1 cellular context compared by ENCODE assay signal in the genomic region with DNA sequence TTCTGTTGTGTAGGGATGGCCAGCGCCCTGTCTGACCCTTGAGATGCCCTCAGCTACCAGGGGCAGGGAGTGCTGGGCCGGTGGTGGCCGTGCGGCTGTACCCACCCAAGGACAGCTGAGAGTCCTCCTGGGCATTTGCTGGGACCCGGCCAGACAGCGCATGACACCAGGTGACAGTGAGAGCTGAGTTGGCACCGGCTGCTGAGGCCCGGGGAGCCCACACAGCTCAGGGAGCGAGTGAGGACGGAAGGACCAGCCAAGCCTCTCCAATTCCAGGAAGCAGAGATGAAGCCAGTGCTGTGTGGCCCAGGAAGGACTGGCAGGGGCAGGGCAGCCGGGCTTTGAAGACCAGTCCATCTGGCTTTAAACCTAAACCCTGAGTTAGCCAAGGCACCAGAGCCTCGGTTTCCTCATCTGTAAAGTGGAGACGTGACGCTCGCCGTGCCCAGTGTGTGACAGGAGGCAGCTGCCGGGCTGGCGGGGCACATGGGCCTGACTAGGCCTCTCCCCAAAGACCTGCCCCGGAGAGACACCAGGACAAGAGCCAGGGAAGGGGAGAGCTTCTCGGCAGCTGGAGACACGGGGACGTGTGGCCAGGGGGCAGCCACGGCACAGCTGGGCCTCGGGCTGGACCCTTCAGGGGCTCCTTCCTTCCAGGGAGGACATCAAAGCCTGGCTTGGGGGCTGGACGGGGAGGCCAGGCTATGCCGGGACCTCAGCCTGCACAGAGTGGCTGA.
TF ChIP-seq lines count a peak whose summit lies in the region.

No MANE protein-coding gene starts in this region.

TF ChIP-seq in WTC11, 78 proteins besides CTCF, POLR2A, EP300 and RAD21:
- TF ChIP-seq IRF2 (CRISPR knock-in tag; IDR thresholded peaks at IDR 0.05; ENCODE audit: borderline replicate concordance, low read depth) (no peak), JUN (CRISPR knock-in tag; IDR thresholded peaks at IDR 0.05) (no peak), HMGA2 (CRISPR knock-in tag; IDR thresholded peaks at IDR 0.05) (no peak), USF1 (CRISPR knock-in tag; IDR thresholded peaks at IDR 0.05) (no peak), SP1 (CRISPR knock-in tag; conservative IDR thresholded peaks at IDR 0.05) (no peak), TP53 (CRISPR knock-in tag; IDR thresholded peaks at IDR 0.05) (no peak), ZNF219 (CRISPR knock-in tag; IDR thresholded peaks at IDR 0.05; ENCODE audit: borderline replicate concordance) (no peak), ELF4 (CRISPR knock-in tag; IDR thresholded peaks at IDR 0.05; ENCODE audit: low read depth) (no peak), ZNF416 (CRISPR knock-in tag; IDR thresholded peaks at IDR 0.05) (no peak), ZNF396 (CRISPR knock-in tag; IDR thresholded peaks at IDR 0.05; ENCODE audit: borderline replicate concordance) (no peak), E2F5 (CRISPR knock-in tag; IDR thresholded peaks at IDR 0.05) (no peak), NR1H2 (CRISPR knock-in tag; IDR thresholded peaks at IDR 0.05) (no peak), AR (CRISPR knock-in tag; IDR thresholded peaks at IDR 0.05) (no peak), PRDM15 (CRISPR knock-in tag; IDR thresholded peaks at IDR 0.05) (no peak), MAX (CRISPR knock-in tag; IDR thresholded peaks at IDR 0.05) (no peak), ESRRA (CRISPR knock-in tag; IDR thresholded peaks at IDR 0.05; ENCODE audit: borderline replicate concordance) (no peak)
- TF ChIP-seq, protein P1, sequence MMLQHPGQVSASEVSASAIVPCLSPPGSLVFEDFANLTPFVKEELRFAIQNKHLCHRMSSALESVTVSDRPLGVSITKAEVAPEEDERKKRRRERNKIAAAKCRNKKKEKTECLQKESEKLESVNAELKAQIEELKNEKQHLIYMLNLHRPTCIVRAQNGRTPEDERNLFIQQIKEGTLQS (CRISPR knock-in tag; conservative IDR thresholded peaks at IDR 0.05) = no peak
- TF ChIP-seq, protein P2, sequence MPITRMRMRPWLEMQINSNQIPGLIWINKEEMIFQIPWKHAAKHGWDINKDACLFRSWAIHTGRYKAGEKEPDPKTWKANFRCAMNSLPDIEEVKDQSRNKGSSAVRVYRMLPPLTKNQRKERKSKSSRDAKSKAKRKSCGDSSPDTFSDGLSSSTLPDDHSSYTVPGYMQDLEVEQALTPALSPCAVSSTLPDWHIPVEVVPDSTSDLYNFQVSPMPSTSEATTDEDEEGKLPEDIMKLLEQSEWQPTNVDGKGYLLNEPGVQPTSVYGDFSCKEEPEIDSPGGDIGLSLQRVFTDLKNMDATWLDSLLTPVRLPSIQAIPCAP (CRISPR knock-in tag; IDR thresholded peaks at IDR 0.05) = no peak
- TF ChIP-seq, protein P3, sequence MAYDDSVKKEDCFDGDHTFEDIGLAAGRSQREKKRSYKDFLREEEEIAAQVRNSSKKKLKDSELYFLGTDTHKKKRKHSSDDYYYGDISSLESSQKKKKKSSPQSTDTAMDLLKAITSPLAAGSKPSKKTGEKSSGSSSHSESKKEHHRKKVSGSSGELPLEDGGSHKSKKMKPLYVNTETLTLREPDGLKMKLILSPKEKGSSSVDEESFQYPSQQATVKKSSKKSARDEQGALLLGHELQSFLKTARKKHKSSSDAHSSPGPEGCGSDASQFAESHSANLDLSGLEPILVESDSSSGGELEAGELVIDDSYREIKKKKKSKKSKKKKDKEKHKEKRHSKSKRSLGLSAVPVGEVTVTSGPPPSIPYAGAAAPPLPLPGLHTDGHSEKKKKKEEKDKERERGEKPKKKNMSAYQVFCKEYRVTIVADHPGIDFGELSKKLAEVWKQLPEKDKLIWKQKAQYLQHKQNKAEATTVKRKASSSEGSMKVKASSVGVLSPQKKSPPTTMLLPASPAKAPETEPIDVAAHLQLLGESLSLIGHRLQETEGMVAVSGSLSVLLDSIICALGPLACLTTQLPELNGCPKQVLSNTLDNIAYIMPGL (CRISPR knock-in tag; IDR thresholded peaks at IDR 0.05) = no peak
